11 cellular contexts compared by ENCODE assay signal in genomic region chrX:136759968-136760367, GRCh38. TPM values are rescaled to one million over a fixed set of nuclear protein-coding genes. Genes with fewer than 3 reads are reported as not detected.
A peak's percentile ranks its signal among the peaks of the same experiment; 100 is the strongest.
DNase-seq lines count a peak whose midpoint lies in the region; ATAC-seq, FAIRE-seq and TF ChIP-seq lines count a peak whose summit lies in the region.
"Had no signal": no experiment of that assay in that cellular context is flagged by ENCODE, and none has a peak within 500 bp of the region (broad histone marks: within the 10 kb centered on the region; RNA-seq: fewer than 3 reads in every experiment).

No MANE protein-coding gene starts in this region.

- SMC1A ChIA-PET in GM12878 (lab: Charles Lee; ENCODE audit: uncharacterized antibody, unreplicated experiment) = interaction anchor here (0.6 to 1.4 kb wide), 5 partner anchors 8 to 45 kb away, joined by 3 to 4 read pairs (median 3); no protein-coding TSS in a partner anchor

- H4K20me1 ChIP-seq in GM12878 (ENCODE audit: control insufficient read depth, insufficient read depth) = no peaks in the 10 kb centered on the region

- 2% methylated on average over 2 of the region's 2 CpGs for WGBS in GM12878 (ENCODE audit: insufficient coverage, insufficient replicate concordance, low lambda C conversion rate, missing lambda C conversion rate)
- 43 to 61% methylated on average over 2 of the region's 2 CpGs for WGBS in esophagus squamous epithelium, 2 donors
- WGBS in mesenchymal stem cell = no CpG with 5 or more reads among the region's 2 CpGs

- H3K4me3 Mint-ChIP-seq in CD8-positive, alpha-beta T cell = peak overlapping the region; percentile 16
- H3K4me3 Mint-ChIP-seq in endothelial cell (ENCODE audit: unreplicated experiment) = no peak overlapping the region

- intact Hi-C loops in CD8-positive, alpha-beta T cell (cut with DNase I, micrococcal nuclease) = loop anchor here in 1 of 2 experiments (10.0 kb wide), 1 partner anchor 115 kb away; no protein-coding TSS in a partner anchor
- intact Hi-C loops in GM12878 (cut with micrococcal nuclease; ENCODE audit: unreplicated experiment) (loop anchor here (1.0 kb wide), 1 partner anchor 8 kb away; no protein-coding TSS in a partner anchor), esophagus squamous epithelium (cut with DNase I) (no loop called here)

- H3K9me3 ChIP-seq in CD8-positive, alpha-beta T cell (ENCODE audit: low read length) = no peaks in the 10 kb centered on the region
- H3K9me3 ChIP-seq in GM12878 (replicated peaks; ENCODE audit: control insufficient read depth, insufficient read depth, low read length) (no peaks in the 10 kb centered on the region; the same call in 2 of the 3 replicates), esophagus squamous epithelium (no peaks in the 10 kb centered on the region), mesenchymal stem cell (ENCODE audit: control insufficient read depth, low read length) (no peaks in the 10 kb centered on the region)

- no peak overlapping the region for H3K4ac ChIP-seq in mesenchymal stem cell (ENCODE audit: low read depth in 1 of 2, low read length in 2 of 2)

- DNase-seq in CD8-positive, alpha-beta T cell = no peak
- DNase-seq in GM12878 (ENCODE audit: low read depth, low spot score) (peak; percentile 28), endothelial cell (ENCODE audit: low spot score) (no peak), esophagus squamous epithelium (lab: John Stamatoyannopoulos, UW) (no peak), mesenchymal stem cell (no peak)
- DNase-seq in effector CD4-positive, alpha-beta T cell = no peak
- DNase-seq: activated naive CD4-positive, alpha-beta T cell treated with Interleukin-2 at 50 U/mL for 16 hours; head of caudate nucleus; NCI-H1694 had no signal

- H3K27me3 Mint-ChIP-seq in CD8-positive, alpha-beta T cell (ENCODE audit: low read depth) = no peaks in the 10 kb centered on the region
- no peaks in the 10 kb centered on the region for H3K27me3 Mint-ChIP-seq in endothelial cell (ENCODE audit: unreplicated experiment)

- H3K79me2 ChIP-seq in GM12878 (ENCODE audit: control insufficient read depth, insufficient read depth, low read length) = no peaks in the 10 kb centered on the region

- H2BK5ac ChIP-seq in mesenchymal stem cell (ENCODE audit: low read depth, low read length, poor library complexity, severe bottlenecking) = no peak overlapping the region

- in situ Hi-C loops in GM12878 (cut with MboI) = no loop called here

- TF ChIP-seq POLR2A in GM12878 (IDR thresholded peaks at IDR 0.05; ENCODE audit: low read depth, low read length) (no peak), esophagus squamous epithelium (IDR thresholded peaks at IDR 0.05) (peak in 1 of 4 donors; percentile 5)

- peaks cover 46% of the 10 kb centered on the region for H3K4me1 ChIP-seq in CD8-positive, alpha-beta T cell (ENCODE audit: insufficient read depth, low read length)
- H3K4me1 ChIP-seq in GM12878 (ENCODE audit: control insufficient read depth, insufficient read depth, low read length) = peaks cover 10% of the 10 kb centered on the region
- H3K4me1 ChIP-seq in esophagus squamous epithelium = no peaks in the 10 kb centered on the region
- H3K4me1 ChIP-seq in mesenchymal stem cell (ENCODE audit: control insufficient read depth, insufficient read depth, low read depth, low read length) = no peaks in the 10 kb centered on the region

- H2AFZ ChIP-seq in GM12878 (ENCODE audit: control insufficient read depth, low read depth, low read length) (peak overlapping the region; percentile 10; the same call in 1 of the 2 replicates), mesenchymal stem cell (ENCODE audit: low read depth, low read length) (no peak overlapping the region)

- H3K9ac ChIP-seq in GM12878 (ENCODE audit: control insufficient read depth, insufficient read depth, low read length) (no peak overlapping the region), mesenchymal stem cell (ENCODE audit: low read length) (no peak overlapping the region)

- ATAC-seq in CD8-positive, alpha-beta T cell = peak; percentile 56
- ATAC-seq in GM21381 (IDR thresholded peaks at IDR 0.05; ENCODE audit: unreplicated experiment) (peak; percentile 77), HG03575 (IDR thresholded peaks at IDR 0.05; ENCODE audit: extremely low read depth, insufficient number of reproducible peaks, low FRiP score, unreplicated experiment) (peak; percentile 51), GM12878 (peak; percentile 95)

- POLR2A ChIA-PET in CD8-positive, alpha-beta T cell (lab: Charles Lee) = no interaction called here
- POLR2A ChIA-PET in GM12878 (lab: Charles Lee) = interaction anchor here (0.7 kb wide), 1 partner anchor 88 kb away, joined by 3 read pairs; no protein-coding TSS in a partner anchor

- no peak for TF ChIP-seq CTCF in CD8-positive, alpha-beta T cell (IDR thresholded peaks at IDR 0.05)
- TF ChIP-seq CTCF in GM12878 (IDR thresholded peaks at IDR 0.05 in 2 of 3, conservative IDR thresholded peaks at IDR 0.05 in 1 of 3; ENCODE audit: control insufficient read depth in 2 of 3, extremely low read depth in 1 of 3, insufficient read depth in 1 of 3, low read depth in 3 of 3, low read length in 3 of 3) (no peak), endothelial cell (IDR thresholded peaks at IDR 0.05; ENCODE audit: unreplicated experiment) (no peak), esophagus squamous epithelium (IDR thresholded peaks at IDR 0.05) (no peak)

- no peak overlapping the region for H4K8ac ChIP-seq in mesenchymal stem cell (ENCODE audit: low read length)

- H2BK15ac ChIP-seq in mesenchymal stem cell (ENCODE audit: low read depth, poor library complexity, severe bottlenecking) = no peak overlapping the region

- H3K4me1 Mint-ChIP-seq in CD8-positive, alpha-beta T cell (ENCODE audit: low read depth) = peaks cover 59% of the 10 kb centered on the region
- H3K4me1 Mint-ChIP-seq in endothelial cell (ENCODE audit: unreplicated experiment) = no peaks in the 10 kb centered on the region

- no peak overlapping the region for H2BK12ac ChIP-seq in mesenchymal stem cell (ENCODE audit: low read length in 2 of 2)

- peak overlapping the region; percentile 79 for H3K27ac Mint-ChIP-seq in CD8-positive, alpha-beta T cell
- H3K27ac Mint-ChIP-seq in endothelial cell (ENCODE audit: unreplicated experiment) = no peak overlapping the region

- peaks cover 19% of the 10 kb centered on the region for H3K36me3 Mint-ChIP-seq in CD8-positive, alpha-beta T cell
- H3K36me3 Mint-ChIP-seq in endothelial cell (ENCODE audit: low read depth, unreplicated experiment) = no peaks in the 10 kb centered on the region

- no peak overlapping the region for H2AK5ac ChIP-seq in mesenchymal stem cell (ENCODE audit: low read length, severe bottlenecking)

- H2BK120ac ChIP-seq in mesenchymal stem cell (ENCODE audit: low read depth, low read length) = no peak overlapping the region

- H3K79me1 ChIP-seq in mesenchymal stem cell (replicated peaks; ENCODE audit: low read length, poor library complexity, severe bottlenecking) = no peaks in the 10 kb centered on the region

- no peaks in the 10 kb centered on the region for H3K27me3 ChIP-seq in CD8-positive, alpha-beta T cell (ENCODE audit: insufficient read depth, low read length)
- H3K27me3 ChIP-seq in GM12878 (replicated peaks in 1 of 2; ENCODE audit: control insufficient read depth in 2 of 2, insufficient read depth in 2 of 2, low read length in 1 of 2) (no peaks in the 10 kb centered on the region), esophagus squamous epithelium (no peaks in the 10 kb centered on the region), mesenchymal stem cell (ENCODE audit: control insufficient read depth in 1 of 2, insufficient read depth in 1 of 2, low read length in 2 of 2) (no peaks in the 10 kb centered on the region)

- CTCF ChIA-PET in CD8-positive, alpha-beta T cell (lab: Charles Lee) = interaction anchor here (1.3 kb wide), 1 partner anchor 166 kb away, joined by 3 read pairs; no protein-coding TSS in a partner anchor
- CTCF ChIA-PET in GM12878 (lab: Yijun Ruan, JAX) = interaction anchor here (0.6 to 1.0 kb wide), 2 partner anchors 13 to 55 kb away, joined by 3 read pairs; no protein-coding TSS in a partner anchor

- no TSS peak for BruUV-seq in GM12878 (replicated peaks; lab: Mats Ljungman, UMichigan)

- no peaks in the 10 kb centered on the region for H3K36me3 ChIP-seq in CD8-positive, alpha-beta T cell (ENCODE audit: insufficient read depth, low read length)
- H3K36me3 ChIP-seq in GM12878 (ENCODE audit: control insufficient read depth in 2 of 2, insufficient read depth in 2 of 2, low read length in 1 of 2) (no peaks in the 10 kb centered on the region; a peak in 1 of 4 replicates), esophagus squamous epithelium (no peaks in the 10 kb centered on the region), mesenchymal stem cell (ENCODE audit: control insufficient read depth in 1 of 2, insufficient read depth in 2 of 2, low read depth in 1 of 2, low read length in 2 of 2) (no peaks in the 10 kb centered on the region)

- no peak for TF ChIP-seq RAD21 in GM12878 (IDR thresholded peaks at IDR 0.05; ENCODE audit: insufficient read depth, low read depth, low read length)

- no peak overlapping the region for H3K23ac ChIP-seq in mesenchymal stem cell (ENCODE audit: low read length in 2 of 2)

- H3K27ac ChIP-seq in CD8-positive, alpha-beta T cell (ENCODE audit: low read depth, low read length) = no peak overlapping the region
- no peak overlapping the region; the same call in 1 of the 2 replicates for H3K27ac ChIP-seq in GM12878 (ENCODE audit: control insufficient read depth, insufficient read depth)
- no peak overlapping the region for H3K27ac ChIP-seq in esophagus squamous epithelium
- no peak overlapping the region for H3K27ac ChIP-seq in mesenchymal stem cell (ENCODE audit: low read length, poor library complexity, severe bottlenecking)

- 0 out of 2 replicates have a peak overlapping the region, but pooled peaks have one; percentile 1 for H3K4me2 ChIP-seq in GM12878 (ENCODE audit: control insufficient read depth, insufficient read depth)
- H3K4me2 ChIP-seq in mesenchymal stem cell (ENCODE audit: low read length, poor library complexity, severe bottlenecking) = no peak overlapping the region

- H3K14ac ChIP-seq in mesenchymal stem cell (ENCODE audit: low read length in 2 of 2) = no peak overlapping the region

- FAIRE-seq in GM12878 (lab: Jason Lieb, UNC) = no peak

- H4K91ac ChIP-seq in mesenchymal stem cell (ENCODE audit: low read length) = no peak overlapping the region

- no peak overlapping the region for H3K18ac ChIP-seq in mesenchymal stem cell (ENCODE audit: low read depth in 1 of 2, low read length in 2 of 2)

- no peak for TF ChIP-seq EP300 in GM12878 (IDR thresholded peaks at IDR 0.05; ENCODE audit: borderline replicate concordance in 1 of 2, control insufficient read depth in 1 of 2, low read depth in 2 of 2, low read length in 2 of 2)

- RAD21 ChIA-PET in GM12878 (lab: Charles Lee; ENCODE audit: unreplicated experiment) = interaction anchor here (0.7 to 2.2 kb wide), 3 partner anchors 8 to 31 kb away, joined by 3 to 7 read pairs (median 3); no protein-coding TSS in a partner anchor

- no peak overlapping the region for H3K4me3 ChIP-seq in CD8-positive, alpha-beta T cell (ENCODE audit: low read depth, low read length)
- H3K4me3 ChIP-seq in GM12878 (no peak overlapping the region), esophagus squamous epithelium (no peak overlapping the region), mesenchymal stem cell (ENCODE audit: insufficient read depth in 1 of 2, low read depth in 1 of 2, low read length in 2 of 2) (no peak overlapping the region)

- H3K9me3 Mint-ChIP-seq in CD8-positive, alpha-beta T cell = no peaks in the 10 kb centered on the region
- H3K9me3 Mint-ChIP-seq in endothelial cell (ENCODE audit: unreplicated experiment) = no peaks in the 10 kb centered on the region

RNA-seq across cellular contexts. Expression of gene ARHGEF6, which starts 20.8 kb away (rescaled TPM):
- 10 to 100 TPM; 32.2 to 33.2 TPM for total RNA-seq in CD8-positive, alpha-beta T cell
- 22.3 and 23.5 TPM in 2 replicates for total RNA-seq in GM12878 (2013; cell fraction: nucleolus; rRNA removed)
- 21.1 and 21.5 TPM in 2 replicates for total RNA-seq in GM12878 (2014; rRNA removed)
- 25.1 and 25.8 TPM in 2 replicates for total RNA-seq in GM12878 (2014; rRNA removed; fragmentation: Illumina TruSeq; extraction: Trizol)
- 18.8 and 18.9 TPM in 2 replicates for total RNA-seq in GM12878 (2021)
- polyA plus RNA-seq in GM12878 (2011; ENCODE audit: low read depth) = 10.8 TPM
- 18.1 and 25.4 TPM in 2 replicates for polyA plus RNA-seq in GM12878 (2011; rRNA removed)
- polyA plus RNA-seq in GM12878 (2011; cell fraction: cytosol; rRNA removed) = 9.3 and 10.1 TPM in 2 replicates
- polyA plus RNA-seq in GM12878 (2011; cell fraction: nucleus; rRNA removed) = 17.0 and 18.3 TPM in 2 replicates
- 12.9 and 15.3 TPM in 2 replicates for polyA plus RNA-seq in GM12878 (2012)
- polyA plus RNA-seq in GM12878 (2014; fragmentation: Illumina TruSeq; extraction: Trizol) = 29.7 and 37.7 TPM in 2 replicates
- polyA plus RNA-seq in GM12878 (2014; fragmentation: Nextera tagmentation; extraction: Ambion mirVana) = 1 to 10 TPM; 5.4 to 6.5 TPM
- polyA plus RNA-seq in GM12878 (2014; rRNA removed) = 16.2 and 17.9 TPM in 2 replicates
- 10 to 100 TPM; 13.7 to 13.8 TPM for polyA plus RNA-seq in GM12878 (2016; fragmentation: Nextera tagmentation; extraction: Ambion mirVana)
- polyA minus RNA-seq in GM12878 (2011; rRNA and poly(A)+ RNA removed) = 14.4 and 16.4 TPM in 2 replicates
- 4.4 and 5.7 TPM in 2 replicates for polyA minus RNA-seq in GM12878 (2011; cell fraction: cytosol; rRNA and poly(A)+ RNA removed)
- 5.8 and 6.6 TPM in 2 replicates for polyA minus RNA-seq in GM12878 (2011; cell fraction: nucleus; rRNA and poly(A)+ RNA removed)
- 18.8 TPM for total RNA-seq in endothelial cell (ENCODE audit: unreplicated experiment)
- 10 to 100 TPM in 1 of 4 donors, 1 to 10 TPM in 2, under 1 TPM in 1; 0.61 to 10.5 (median 2.9) TPM for total RNA-seq in esophagus squamous epithelium
- 2.7 TPM for polyA plus RNA-seq in mesenchymal stem cell (2013, experiment 1 of 2)
- 2.9 TPM for polyA plus RNA-seq in mesenchymal stem cell (2013, experiment 2 of 2)
